7 cellular contexts compared by ENCODE assay signal in genomic region chrX:47030339-47030738, GRCh38. TPM values are rescaled to one million over a fixed set of nuclear protein-coding genes. Genes with fewer than 3 reads are reported as not detected.
DNase-seq lines count a peak whose midpoint lies in the region; ATAC-seq and TF ChIP-seq lines count a peak whose summit lies in the region.

No MANE protein-coding gene starts in this region.

- H3K27ac ChIP-seq in OCI-LY3 (ENCODE audit: low read length) = no peak overlapping the region

- peaks cover 51% of the 10 kb centered on the region for H3K36me3 ChIP-seq in OCI-LY3 (replicated peaks; ENCODE audit: low read depth, low read length)

- TF ChIP-seq RAD21 in Ishikawa (IDR thresholded peaks at IDR 0.05; ENCODE audit: low read depth) = peak; percentile 57

- H3K9me3 ChIP-seq in OCI-LY3 (ENCODE audit: insufficient read depth, low read length) = no peaks in the 10 kb centered on the region

- no peak overlapping the region for H2AFZ ChIP-seq in OCI-LY3 (ENCODE audit: low read depth, low read length)

- H3K27me3 ChIP-seq in OCI-LY3 (ENCODE audit: low read depth, low read length) = no peaks in the 10 kb centered on the region

- no peak for TF ChIP-seq EP300 in Ishikawa (IDR thresholded peaks at IDR 0.05; ENCODE audit: borderline replicate concordance)

- TF ChIP-seq CTCF in OCI-LY3 (IDR thresholded peaks at IDR 0.05; ENCODE audit: low read depth, low read length) = peak; percentile 65
- no peak for TF ChIP-seq CTCF in omental fat pad (IDR thresholded peaks at IDR 0.05)

- peaks cover 14% of the 10 kb centered on the region for H3K79me2 ChIP-seq in OCI-LY3 (ENCODE audit: low read length)

- peaks cover 16% of the 10 kb centered on the region for H4K20me1 ChIP-seq in OCI-LY3 (ENCODE audit: insufficient read depth, low read length)

- no peak for ATAC-seq in HG02885 (IDR thresholded peaks at IDR 0.05; ENCODE audit: poor library complexity, unreplicated experiment)
- ATAC-seq in omental fat pad (ENCODE audit: low FRiP score) = no peak

- no peak overlapping the region for H3K9ac ChIP-seq in OCI-LY3 (ENCODE audit: low read length)

- no peak overlapping the region for H3K4me2 ChIP-seq in OCI-LY3 (ENCODE audit: low read length)

- peak; percentile 63 for DNase-seq in EH (ENCODE audit: low read depth)
- DNase-seq in dedifferentiated amniotic fluid mesenchymal stem cell (ENCODE audit: extremely low spot score) = peak; percentile 83
- peak; percentile 80 for DNase-seq in midbrain (lab: John Stamatoyannopoulos, UW)
- DNase-seq in omental fat pad (ENCODE audit: low spot score) = no peak

- H3K4me1 ChIP-seq in OCI-LY3 (ENCODE audit: low read length) = peaks cover 15% of the 10 kb centered on the region

- H3K4me3 ChIP-seq in OCI-LY3 (ENCODE audit: low read length) = no peak overlapping the region

TF ChIP-seq in Ishikawa, 13 proteins besides CTCF, POLR2A, EP300 and RAD21:
- TF ChIP-seq USF1 (IDR thresholded peaks at IDR 0.05) = no peak
- TF ChIP-seq CREB1 (IDR thresholded peaks at IDR 0.05; ENCODE audit: low read depth) = no peak
- no peak for TF ChIP-seq TEAD4 (IDR thresholded peaks at IDR 0.05)
- TF ChIP-seq YY1 (IDR thresholded peaks at IDR 0.05; ENCODE audit: low read depth) = no peak
- no peak for TF ChIP-seq TAF1 (IDR thresholded peaks at IDR 0.05; ENCODE audit: low read depth)
- TF ChIP-seq TCF12 (IDR thresholded peaks at IDR 0.05; ENCODE audit: low read depth) = no peak
- TF ChIP-seq ZBTB7A (IDR thresholded peaks at IDR 0.05; ENCODE audit: low read depth) = no peak
- TF ChIP-seq EGR1 (IDR thresholded peaks at IDR 0.05) = no peak
- no peak for TF ChIP-seq REST (IDR thresholded peaks at IDR 0.05; ENCODE audit: low read depth)
- no peak for TF ChIP-seq MAX (IDR thresholded peaks at IDR 0.05)
- TF ChIP-seq CEBPB (IDR thresholded peaks at IDR 0.05) = no peak
- no peak for TF ChIP-seq NFIC (IDR thresholded peaks at IDR 0.05)
- TF ChIP-seq FOXM1 (IDR thresholded peaks at IDR 0.05; ENCODE audit: borderline replicate concordance, low read depth) = no peak

RNA-seq across cellular contexts. Expression of gene RGN, which starts 47.9 kb away (rescaled TPM):
- total RNA-seq in omental fat pad = 1 to 10 TPM; 1.4 to 4.0 (median 2.9) TPM
